Comparison of ENCODE assay signal across 15 cellular contexts in the genomic region with DNA sequence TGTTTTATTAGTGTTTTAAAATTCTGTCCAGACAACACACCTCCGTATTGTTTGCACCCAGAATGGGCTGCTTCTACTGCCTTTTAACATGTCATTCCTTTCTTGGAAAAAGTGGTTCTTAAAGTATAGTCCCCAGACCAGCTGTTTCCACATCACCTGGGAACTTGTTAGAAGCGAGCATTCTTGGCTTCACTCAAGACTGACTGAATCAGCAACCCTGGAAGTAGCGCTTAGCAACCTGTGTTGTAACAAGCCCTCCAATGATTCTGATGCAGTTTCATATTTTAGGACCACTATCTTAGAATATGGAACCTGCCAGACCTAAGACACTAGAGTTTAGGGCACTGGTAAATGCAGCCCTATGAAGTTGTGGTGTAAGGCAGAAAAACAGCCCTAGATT. TPM values are rescaled to one million over a fixed set of nuclear protein-coding genes. Genes with fewer than 3 reads are reported as not detected.
DNase-seq lines count a peak whose midpoint lies in the region; ATAC-seq, FAIRE-seq and TF ChIP-seq lines count a peak whose summit lies in the region.
"Had no signal": no experiment of that assay in that cellular context is flagged by ENCODE, and none has a peak within 500 bp of the region (broad histone marks: within the 10 kb centered on the region; RNA-seq: fewer than 3 reads in every experiment).

No MANE protein-coding gene starts in this region.

- H3K9me1 ChIP-seq in IMR-90 (ENCODE audit: insufficient read depth, low read length) (no peaks in the 10 kb centered on the region), keratinocyte (ENCODE audit: control insufficient read depth, extremely low read depth, insufficient read depth, low read length) (no peaks in the 10 kb centered on the region)

- SMC1A ChIA-PET in GM12878 (lab: Charles Lee; ENCODE audit: uncharacterized antibody, unreplicated experiment): interaction anchor here (1.0 to 1.3 kb wide), 2 partner anchors 8 to 11 kb away, joined by 3 to 4 read pairs; no protein-coding TSS in a partner anchor

- no peak overlapping the region for H2AK9ac ChIP-seq in IMR-90 (replicated peaks; ENCODE audit: low read depth, low read length, poor library complexity)

- no peak overlapping the region for H4K91ac ChIP-seq in IMR-90 (ENCODE audit: insufficient read depth, low read depth, low read length)

- H4K8ac ChIP-seq in IMR-90 (ENCODE audit: low read depth in 2 of 2, low read length in 2 of 2): no peak overlapping the region

- POLR2A ChIA-PET in IMR-90 (lab: Charles Lee; ENCODE audit: unreplicated experiment): no interaction called here
- POLR2A ChIA-PET in GM12878 (lab: Charles Lee): no interaction called here

- TF ChIP-seq RAD21 in IMR-90 (IDR thresholded peaks at IDR 0.05; ENCODE audit: low read length) (no peak), GM12878 (IDR thresholded peaks at IDR 0.05; ENCODE audit: insufficient read depth, low read depth, low read length) (no peak)

- H3K27me3 ChIP-seq in GM23248 (replicated peaks; ENCODE audit: insufficient read depth) (peaks cover 47% of the 10 kb centered on the region), IMR-90 (ENCODE audit: control insufficient read depth, insufficient read depth, low read length) (peaks cover 47% of the 10 kb centered on the region), GM12878 (replicated peaks in 1 of 2; ENCODE audit: control insufficient read depth in 2 of 2, insufficient read depth in 2 of 2, low read length in 1 of 2) (no peaks in the 10 kb centered on the region), keratinocyte (ENCODE audit: control insufficient read depth, extremely low read depth, insufficient read depth, low read length) (peaks cover 23% of the 10 kb centered on the region)

- H3K79me2 ChIP-seq in GM23248 (ENCODE audit: insufficient read depth): no peaks in the 10 kb centered on the region
- no peaks in the 10 kb centered on the region for H3K79me2 ChIP-seq in GM12878 (ENCODE audit: control insufficient read depth, insufficient read depth, low read length)
- no peaks in the 10 kb centered on the region for H3K79me2 ChIP-seq in keratinocyte (ENCODE audit: control insufficient read depth, insufficient read depth, low read length)

- H3K79me1 ChIP-seq in IMR-90 (ENCODE audit: low read depth in 1 of 2, low read length in 2 of 2): no peaks in the 10 kb centered on the region

- BruUV-seq in IMR-90 (replicated peaks; lab: Mats Ljungman, UMichigan) (no TSS peak), GM12878 (replicated peaks; lab: Mats Ljungman, UMichigan) (no TSS peak)

- no peak overlapping the region for H4K5ac ChIP-seq in IMR-90 (ENCODE audit: low read depth, low read length)

- intact Hi-C loops in IMR-90 (cut with micrococcal nuclease) (no loop called here), GM12878 (cut with micrococcal nuclease; ENCODE audit: unreplicated experiment) (no loop called here)

- H2BK5ac ChIP-seq in IMR-90 (ENCODE audit: low read depth, low read length, poor library complexity, severe bottlenecking): no peak overlapping the region

- H3K4me2 ChIP-seq in GM23248 (ENCODE audit: unreplicated experiment): no peak overlapping the region
- H3K4me2 ChIP-seq in IMR-90 (ENCODE audit: low read depth, low read length): no peak overlapping the region
- no peak overlapping the region for H3K4me2 ChIP-seq in GM12878 (ENCODE audit: control insufficient read depth, insufficient read depth)
- no peak overlapping the region for H3K4me2 ChIP-seq in keratinocyte (ENCODE audit: control insufficient read depth, extremely low read depth, insufficient read depth, low read depth, low read length)

- ATAC-seq in IMR-90 (ENCODE audit: low read depth): no peak
- ATAC-seq in GM12878: no peak
- ATAC-seq: CD8-positive, alpha-beta T cell had no signal

- H2AFZ ChIP-seq in GM23248 (no peak overlapping the region), IMR-90 (replicated peaks; ENCODE audit: low read length, poor library complexity) (no peak overlapping the region), GM12878 (ENCODE audit: control insufficient read depth, low read depth, low read length) (no peak overlapping the region), keratinocyte (ENCODE audit: control insufficient read depth, low read length) (no peak overlapping the region)

- H3K23ac ChIP-seq in IMR-90 (ENCODE audit: low read depth, low read length): no peak overlapping the region

- dilution Hi-C loops in IMR-90 (cut with HindIII; ENCODE audit: low sequenced_read_pairs, unreplicated experiment) (no loop called here), keratinocyte (cut with MboI; ENCODE audit: extremely low pct_ligation_motif_present, low sequenced_read_pairs) (no loop called here)

- TF ChIP-seq CTCF in IMR-90 (conservative IDR thresholded peaks at IDR 0.05; ENCODE audit: low read depth, low read length) (no peak), GM12878 (IDR thresholded peaks at IDR 0.05 in 2 of 3, conservative IDR thresholded peaks at IDR 0.05 in 1 of 3; ENCODE audit: control insufficient read depth in 2 of 3, extremely low read depth in 1 of 3, insufficient read depth in 1 of 3, low read depth in 3 of 3, low read length in 3 of 3) (no peak), keratinocyte (optimal IDR thresholded peaks at IDR 0.05 in 1 of 3, IDR thresholded peaks at IDR 0.05 in 1 of 3, conservative IDR thresholded peaks at IDR 0.05 in 1 of 3; ENCODE audit: extremely low read depth in 1 of 3, insufficient read depth in 2 of 3, low read length in 3 of 3) (no peak)

- DNase-seq in GM23248: peak; percentile 28
- peak; percentile 12 for DNase-seq in IMR-90
- no peak for DNase-seq in GM12878 (ENCODE audit: low read depth, low spot score)
- DNase-seq in keratinocyte (ENCODE audit: low read depth, low spot score): no peak
- no peak for DNase-seq in G401 (ENCODE audit: low spot score)
- no peak for DNase-seq in activated CD4-positive, CD25-positive, alpha-beta regulatory T cell treated with anti-CD3 and anti-CD28 coated beads, Interleukin-2, amount 50 U/mL, for 72 hours
- DNase-seq in SIG-M5 treated with dmso at 0.1 percent for 504 hours (lab: John Stamatoyannopoulos, UW; ENCODE audit: unreplicated experiment): no peak
- DNase-seq: CD8-positive, alpha-beta T cell; NCI-H1694; NCI-H446; NCI-H774; Peyer's patch; SHP77 treated with DMSO at 0.1 percent for 48 hours had no signal

- H3K4me3 ChIP-seq in GM23248: no peak overlapping the region
- H3K4me3 ChIP-seq in IMR-90 (ENCODE audit: insufficient read depth, low read depth, low read length): no peak overlapping the region
- H3K4me3 ChIP-seq in GM12878: no peak overlapping the region
- no peak overlapping the region for H3K4me3 ChIP-seq in keratinocyte (ENCODE audit: control insufficient read depth in 2 of 3, extremely low read depth in 1 of 3, insufficient read depth in 2 of 3, low read depth in 1 of 3, low read length in 3 of 3)
- H3K4me3 ChIP-seq: Peyer's patch had no signal

- no peak for TF ChIP-seq EP300 in GM12878 (IDR thresholded peaks at IDR 0.05; ENCODE audit: borderline replicate concordance in 1 of 2, control insufficient read depth in 1 of 2, low read depth in 2 of 2, low read length in 2 of 2)

- no peak overlapping the region for H3K56ac ChIP-seq in IMR-90 (ENCODE audit: extremely low read depth, insufficient read depth, low read length)

- H2BK15ac ChIP-seq in IMR-90 (ENCODE audit: low read depth, low read length): no peak overlapping the region

- RAD21 ChIA-PET in GM12878 (lab: Charles Lee; ENCODE audit: unreplicated experiment): no interaction called here

- no peak overlapping the region for H3K9ac ChIP-seq in GM23248
- H3K9ac ChIP-seq in IMR-90 (ENCODE audit: low read depth, low read length): no peak overlapping the region
- H3K9ac ChIP-seq in GM12878 (ENCODE audit: control insufficient read depth, insufficient read depth, low read length): no peak overlapping the region
- H3K9ac ChIP-seq in keratinocyte (ENCODE audit: control insufficient read depth, extremely low read depth, insufficient read depth, low read length): no peak overlapping the region

- no peaks in the 10 kb centered on the region for H3K9me2 ChIP-seq in GM23248 (ENCODE audit: insufficient read depth)

- H3F3A ChIP-seq in GM23248 (ENCODE audit: insufficient read depth): no peaks in the 10 kb centered on the region

- no peaks in the 10 kb centered on the region for H3K36me3 ChIP-seq in GM23248 (ENCODE audit: low read depth)
- no peaks in the 10 kb centered on the region for H3K36me3 ChIP-seq in IMR-90 (ENCODE audit: control insufficient read depth, insufficient read depth, low read length)
- H3K36me3 ChIP-seq in GM12878 (ENCODE audit: control insufficient read depth in 2 of 2, insufficient read depth in 2 of 2, low read length in 1 of 2): no peaks in the 10 kb centered on the region
- no peaks in the 10 kb centered on the region for H3K36me3 ChIP-seq in keratinocyte (ENCODE audit: control insufficient read depth in 2 of 2, extremely low read depth in 1 of 2, insufficient read depth in 2 of 2, low read length in 2 of 2)
- H3K36me3 ChIP-seq: Peyer's patch had no signal

- in situ Hi-C loops in GM23248 (cut with MboI) (no loop called here), IMR-90 (cut with MboI; ENCODE audit: low sequenced_read_pairs) (no loop called here), GM12878 (cut with MboI) (no loop called here), G401 (cut with HindIII; ENCODE audit: low sequenced_read_pairs) (no loop called here)

- TF ChIP-seq POLR2A in IMR-90 (IDR thresholded peaks at IDR 0.05; ENCODE audit: low read depth, low read length) (no peak), GM12878 (IDR thresholded peaks at IDR 0.05; ENCODE audit: low read depth, low read length) (no peak)

- H4K20me1 ChIP-seq in GM23248 (ENCODE audit: insufficient read depth): no peaks in the 10 kb centered on the region
- no peaks in the 10 kb centered on the region for H4K20me1 ChIP-seq in IMR-90 (ENCODE audit: insufficient read depth, low read length)
- H4K20me1 ChIP-seq in GM12878 (ENCODE audit: control insufficient read depth, insufficient read depth): no peaks in the 10 kb centered on the region
- H4K20me1 ChIP-seq in keratinocyte (ENCODE audit: control insufficient read depth, extremely low read depth, insufficient read depth, low read length): no peaks in the 10 kb centered on the region

- H3K14ac ChIP-seq in IMR-90 (replicated peaks; ENCODE audit: low read depth, low read length): no peak overlapping the region

- FAIRE-seq in GM12878 (lab: Jason Lieb, UNC) (peak; percentile 38), keratinocyte (lab: Jason Lieb, UNC) (peak; percentile 13)
- FAIRE-seq: H54 had no signal

- no peak overlapping the region for H2AK5ac ChIP-seq in IMR-90 (ENCODE audit: low read depth, low read length)

- CTCF ChIA-PET in IMR-90 (lab: Yijun Ruan, JAX): no interaction called here
- CTCF ChIA-PET in GM12878 (lab: Yijun Ruan, JAX): interaction anchor here (0.8 kb wide), 1 partner anchor 62 kb away, joined by 4 read pairs; no protein-coding TSS in a partner anchor

- no peak overlapping the region for H3K4ac ChIP-seq in IMR-90 (ENCODE audit: low read depth, low read length)

- H3K9me3 ChIP-seq in GM23248 (ENCODE audit: low read depth) (no peaks in the 10 kb centered on the region), IMR-90 (ENCODE audit: control insufficient read depth, insufficient read depth, low read length) (no peaks in the 10 kb centered on the region), GM12878 (replicated peaks; ENCODE audit: control insufficient read depth, insufficient read depth, low read length) (no peaks in the 10 kb centered on the region; the same call in 2 of the 3 replicates), keratinocyte (ENCODE audit: control insufficient read depth, low read depth, low read length) (no peaks in the 10 kb centered on the region)
- H3K9me3 ChIP-seq: Peyer's patch had no signal

- H3K4me1 ChIP-seq in GM23248 (ENCODE audit: insufficient read depth): no peaks in the 10 kb centered on the region
- H3K4me1 ChIP-seq in IMR-90 (ENCODE audit: control insufficient read depth, insufficient read depth, low read length): no peaks in the 10 kb centered on the region
- peaks cover 8% of the 10 kb centered on the region for H3K4me1 ChIP-seq in GM12878 (ENCODE audit: control insufficient read depth, insufficient read depth, low read length)
- H3K4me1 ChIP-seq in keratinocyte (ENCODE audit: control insufficient read depth, extremely low read depth, insufficient read depth, low read length): no peaks in the 10 kb centered on the region
- H3K4me1 ChIP-seq: Peyer's patch had no signal

- WGBS in GM23248 (ENCODE audit: low coverage in 1 of 2, low lambda C conversion rate in 2 of 2, missing lambda C conversion rate in 2 of 2), 2 experiments: 45% methylated on average over 3 of the region's 3 CpGs
- 54% methylated on average over 2 of the region's 3 CpGs; no CpG with 5 or more reads in 1 of the 2 experiments for WGBS in IMR-90 (ENCODE audit: extremely low coverage in 2 of 2, insufficient read length in 1 of 2), 2 experiments
- 81% methylated on average over 3 of the region's 3 CpGs for WGBS in GM12878 (ENCODE audit: insufficient coverage, insufficient replicate concordance, low lambda C conversion rate, missing lambda C conversion rate)

- H2BK120ac ChIP-seq in IMR-90 (ENCODE audit: low read depth, low read length): no peak overlapping the region

- H2BK20ac ChIP-seq in IMR-90 (ENCODE audit: low read depth, low read length): no peak overlapping the region

- no peak overlapping the region for H3K27ac ChIP-seq in GM23248
- H3K27ac ChIP-seq in IMR-90 (ENCODE audit: insufficient read depth, low read length): no peak overlapping the region
- H3K27ac ChIP-seq in GM12878 (ENCODE audit: control insufficient read depth, insufficient read depth): no peak overlapping the region
- no peak overlapping the region for H3K27ac ChIP-seq in keratinocyte (ENCODE audit: control insufficient read depth, insufficient read depth, low read length)
- H3K27ac ChIP-seq: Peyer's patch had no signal

- no peak overlapping the region for H3K18ac ChIP-seq in IMR-90 (ENCODE audit: low read depth, low read length)

RNA-seq across cellular contexts. Expression of gene PPIE, which starts 6.0 kb away (rescaled TPM):
- total RNA-seq in GM23248 (2014; rRNA removed; shearing (Covaris generic)): 19.9 and 35.3 TPM in 2 replicates
- 63.4 and 68.0 TPM in 2 replicates for polyA plus RNA-seq in GM23248 (2016; fragmentation: Nextera tagmentation; extraction: Ambion mirVana)
- total RNA-seq in IMR-90 (2012; rRNA removed): 40.8 and 40.9 TPM in 2 replicates
- 61.6 and 68.1 TPM in 2 replicates for polyA plus RNA-seq in IMR-90 (2012; rRNA removed)
- 47.7 and 55.0 TPM in 2 replicates for polyA plus RNA-seq in IMR-90 (2012; cell fraction: cytosol; rRNA removed)
- 40.4 and 49.3 TPM in 2 replicates for polyA plus RNA-seq in IMR-90 (2012; cell fraction: nucleus; rRNA removed; ENCODE audit: low replicate concordance)
- 75.9 and 77.7 TPM in 2 replicates for total RNA-seq in GM12878 (2013; cell fraction: nucleolus; rRNA removed)
- total RNA-seq in GM12878 (2014; rRNA removed): 36.6 and 39.6 TPM in 2 replicates
- total RNA-seq in GM12878 (2014; rRNA removed; fragmentation: Illumina TruSeq; extraction: Trizol): 46.6 and 48.0 TPM in 2 replicates
- 46.5 and 48.1 TPM in 2 replicates for total RNA-seq in GM12878 (2021)
- polyA plus RNA-seq in GM12878 (2011; ENCODE audit: low read depth): 34.9 TPM
- 77.8 and 81.1 TPM in 2 replicates for polyA plus RNA-seq in GM12878 (2011; rRNA removed)
- polyA plus RNA-seq in GM12878 (2011; cell fraction: cytosol; rRNA removed): 75.3 and 89.8 TPM in 2 replicates
- polyA plus RNA-seq in GM12878 (2011; cell fraction: nucleus; rRNA removed): 111 and 126 TPM in 2 replicates
- 43.3 and 53.5 TPM in 2 replicates for polyA plus RNA-seq in GM12878 (2012)
- polyA plus RNA-seq in GM12878 (2014; fragmentation: Illumina TruSeq; extraction: Trizol): 53.4 and 58.7 TPM in 2 replicates
- 100 to 1,000 TPM; 130 to 163 TPM for polyA plus RNA-seq in GM12878 (2014; fragmentation: Nextera tagmentation; extraction: Ambion mirVana)
- polyA plus RNA-seq in GM12878 (2014; rRNA removed): 54.7 and 66.1 TPM in 2 replicates
- 10 to 100 TPM; 74.1 to 78.7 TPM for polyA plus RNA-seq in GM12878 (2016; fragmentation: Nextera tagmentation; extraction: Ambion mirVana)
- 46.6 and 47.5 TPM in 2 replicates for polyA minus RNA-seq in GM12878 (2011; rRNA and poly(A)+ RNA removed)
- 10.6 and 11.1 TPM in 2 replicates for polyA minus RNA-seq in GM12878 (2011; cell fraction: cytosol; rRNA and poly(A)+ RNA removed)
- polyA minus RNA-seq in GM12878 (2011; cell fraction: nucleus; rRNA and poly(A)+ RNA removed): 40.1 and 44.9 TPM in 2 replicates
- polyA plus RNA-seq in keratinocyte: 60.6 to 66.4 TPM (median 60.6 TPM) in 3 replicates
- 48.8 TPM for polyA plus RNA-seq in keratinocyte (2011; ENCODE audit: low read depth)
- 44.6 and 60.6 TPM in 2 replicates for polyA plus RNA-seq in keratinocyte (2011; cell fraction: cytosol; rRNA removed)
- polyA plus RNA-seq in keratinocyte (2011; cell fraction: nucleus; rRNA removed): 35.4 and 38.6 TPM in 2 replicates
- 47.0 and 50.2 TPM in 2 replicates for polyA plus RNA-seq in keratinocyte (2012; ENCODE audit: low replicate concordance)
- 15.3 to 32.9 TPM (median 32.9 TPM) in 3 replicates for polyA minus RNA-seq in keratinocyte
- polyA minus RNA-seq in keratinocyte (2011; cell fraction: cytosol; rRNA and poly(A)+ RNA removed): 14.2 TPM
- polyA minus RNA-seq in keratinocyte (2011; cell fraction: nucleus; rRNA and poly(A)+ RNA removed): 7.5 and 11.7 TPM in 2 replicates
- total RNA-seq in G401 (2014; rRNA removed; shearing (Covaris generic)): 80.4 and 86.0 TPM in 2 replicates

RNA-seq across cellular contexts. Expression of gene OXCT2, which starts 38.4 kb away (rescaled TPM):
- 0.89 and 3.5 TPM in 2 replicates for total RNA-seq in GM23248 (2014; rRNA removed; shearing (Covaris generic))
- polyA plus RNA-seq in GM23248 (2016; fragmentation: Nextera tagmentation; extraction: Ambion mirVana) (0.37 and 0.69 TPM in 2 replicates), IMR-90 (2012; rRNA removed) (0.22 and 0.30 TPM in 2 replicates), GM12878 (2011; rRNA removed) (0.29 and 0.39 TPM in 2 replicates), GM12878 (2014; fragmentation: Illumina TruSeq; extraction: Trizol) (0.13 and 0.57 TPM in 2 replicates), GM12878 (2014; fragmentation: Nextera tagmentation; extraction: Ambion mirVana) (under 1 TPM; 0.06 to 0.31 TPM), GM12878 (2014; rRNA removed) (1.7 and 1.8 TPM in 2 replicates), GM12878 (2016; fragmentation: Nextera tagmentation; extraction: Ambion mirVana) (under 1 TPM; 0.40 to 0.60 TPM), keratinocyte (0.08 TPM in 1 of 3 replicates, not detected in the others)
- total RNA-seq in IMR-90 (2012; rRNA removed) (0.18 and 0.28 TPM in 2 replicates), GM12878 (2014; rRNA removed) (0.79 and 1.1 TPM in 2 replicates), GM12878 (2014; rRNA removed; fragmentation: Illumina TruSeq; extraction: Trizol) (0.69 and 1.0 TPM in 2 replicates), GM12878 (2021) (0.98 and 1.9 TPM in 2 replicates)
- polyA plus RNA-seq in IMR-90 (2012; cell fraction: cytosol; rRNA removed): 0.26 and 0.49 TPM in 2 replicates
- polyA plus RNA-seq in IMR-90 (2012; cell fraction: nucleus; rRNA removed; ENCODE audit: low replicate concordance): 0.44 and 0.53 TPM in 2 replicates
- 4.1 and 4.9 TPM in 2 replicates for total RNA-seq in GM12878 (2013; cell fraction: nucleolus; rRNA removed)
- polyA plus RNA-seq in GM12878 (2011; ENCODE audit: low read depth): 0.43 TPM
- polyA plus RNA-seq in GM12878 (2011; cell fraction: cytosol; rRNA removed): 0.39 and 0.53 TPM in 2 replicates
- polyA plus RNA-seq in GM12878 (2011; cell fraction: nucleus; rRNA removed): 1.9 and 2.1 TPM in 2 replicates
- polyA plus RNA-seq in GM12878 (2012): 0.53 and 0.81 TPM in 2 replicates
- polyA minus RNA-seq in GM12878 (2011; rRNA and poly(A)+ RNA removed): 0.44 and 0.72 TPM in 2 replicates
- polyA minus RNA-seq in GM12878 (2011; cell fraction: cytosol; rRNA and poly(A)+ RNA removed): not detected in 2 replicates
- 0.36 and 0.67 TPM in 2 replicates for polyA minus RNA-seq in GM12878 (2011; cell fraction: nucleus; rRNA and poly(A)+ RNA removed)
- polyA plus RNA-seq in keratinocyte (2011; ENCODE audit: low read depth): 0.66 TPM
- 0.04 and 0.05 TPM in 2 replicates for polyA plus RNA-seq in keratinocyte (2011; cell fraction: cytosol; rRNA removed)
- 0.22 and 0.37 TPM in 2 replicates for polyA plus RNA-seq in keratinocyte (2011; cell fraction: nucleus; rRNA removed)
- polyA plus RNA-seq in keratinocyte (2012; ENCODE audit: low replicate concordance): 0.09 TPM in 1 of 2 replicates, not detected in the other
- not detected in 3 replicates for polyA minus RNA-seq in keratinocyte
- polyA minus RNA-seq in keratinocyte (2011; cell fraction: cytosol; rRNA and poly(A)+ RNA removed): not detected
- not detected in 2 replicates for polyA minus RNA-seq in keratinocyte (2011; cell fraction: nucleus; rRNA and poly(A)+ RNA removed)
- total RNA-seq in G401 (2014; rRNA removed; shearing (Covaris generic)): not detected in 2 replicates

RNA-seq across cellular contexts. Expression of gene HPCAL4, which starts 41.5 kb away (rescaled TPM):
- total RNA-seq in GM23248 (2014; rRNA removed; shearing (Covaris generic)): not detected in 2 replicates
- polyA plus RNA-seq in GM23248 (2016; fragmentation: Nextera tagmentation; extraction: Ambion mirVana) (not detected in 2 replicates), IMR-90 (2012; rRNA removed) (0.02 TPM in 1 of 2 replicates, not detected in the other), GM12878 (2011; rRNA removed) (0.07 and 0.18 TPM in 2 replicates), GM12878 (2014; fragmentation: Illumina TruSeq; extraction: Trizol) (0.06 and 0.13 TPM in 2 replicates), GM12878 (2014; fragmentation: Nextera tagmentation; extraction: Ambion mirVana) (not detected), GM12878 (2014; rRNA removed) (0.08 TPM in 1 of 2 replicates, not detected in the other), GM12878 (2016; fragmentation: Nextera tagmentation; extraction: Ambion mirVana) (not detected), keratinocyte (not detected in 3 replicates)
- total RNA-seq in IMR-90 (2012; rRNA removed) (not detected in 2 replicates), GM12878 (2014; rRNA removed) (0.06 TPM in 1 of 2 replicates, not detected in the other), GM12878 (2014; rRNA removed; fragmentation: Illumina TruSeq; extraction: Trizol) (0.05 TPM in 1 of 2 replicates, not detected in the other), GM12878 (2021) (0.05 and 0.16 TPM in 2 replicates)
- polyA plus RNA-seq in IMR-90 (2012; cell fraction: cytosol; rRNA removed): not detected in 2 replicates
- not detected in 2 replicates for polyA plus RNA-seq in IMR-90 (2012; cell fraction: nucleus; rRNA removed; ENCODE audit: low replicate concordance)
- not detected in 2 replicates for total RNA-seq in GM12878 (2013; cell fraction: nucleolus; rRNA removed)
- polyA plus RNA-seq in GM12878 (2011; ENCODE audit: low read depth): not detected
- 0.08 and 0.16 TPM in 2 replicates for polyA plus RNA-seq in GM12878 (2011; cell fraction: cytosol; rRNA removed)
- polyA plus RNA-seq in GM12878 (2011; cell fraction: nucleus; rRNA removed): 0.10 and 0.22 TPM in 2 replicates
- polyA plus RNA-seq in GM12878 (2012): 0.06 and 0.07 TPM in 2 replicates
- polyA minus RNA-seq in GM12878 (2011; rRNA and poly(A)+ RNA removed): 0.05 and 0.29 TPM in 2 replicates
- polyA minus RNA-seq in GM12878 (2011; cell fraction: cytosol; rRNA and poly(A)+ RNA removed): not detected in 2 replicates
- polyA minus RNA-seq in GM12878 (2011; cell fraction: nucleus; rRNA and poly(A)+ RNA removed): 0.12 TPM in 1 of 2 replicates, not detected in the other
- not detected for polyA plus RNA-seq in keratinocyte (2011; ENCODE audit: low read depth)
- polyA plus RNA-seq in keratinocyte (2011; cell fraction: cytosol; rRNA removed): not detected in 2 replicates
- polyA plus RNA-seq in keratinocyte (2011; cell fraction: nucleus; rRNA removed): not detected in 2 replicates
- not detected in 2 replicates for polyA plus RNA-seq in keratinocyte (2012; ENCODE audit: low replicate concordance)
- not detected in 3 replicates for polyA minus RNA-seq in keratinocyte
- not detected for polyA minus RNA-seq in keratinocyte (2011; cell fraction: cytosol; rRNA and poly(A)+ RNA removed)
- not detected in 2 replicates for polyA minus RNA-seq in keratinocyte (2011; cell fraction: nucleus; rRNA and poly(A)+ RNA removed)
- 0.62 and 1.9 TPM in 2 replicates for total RNA-seq in G401 (2014; rRNA removed; shearing (Covaris generic))
- polyA plus RNA-seq: BJ had no signal

RNA-seq across cellular contexts. Expression of gene BMP8B, which starts 55.9 kb away (rescaled TPM):
- total RNA-seq in GM23248 (2014; rRNA removed; shearing (Covaris generic)): not detected in 2 replicates
- polyA plus RNA-seq in GM23248 (2016; fragmentation: Nextera tagmentation; extraction: Ambion mirVana) (not detected in 2 replicates), IMR-90 (2012; rRNA removed) (0.03 TPM in 1 of 2 replicates, not detected in the other), GM12878 (2011; rRNA removed) (0.55 and 0.56 TPM in 2 replicates), GM12878 (2014; fragmentation: Illumina TruSeq; extraction: Trizol) (1.00 and 1.0 TPM in 2 replicates), GM12878 (2014; fragmentation: Nextera tagmentation; extraction: Ambion mirVana) (under 1 TPM; 0.23 to 0.37 TPM), GM12878 (2014; rRNA removed) (1.00 and 1.0 TPM in 2 replicates), GM12878 (2016; fragmentation: Nextera tagmentation; extraction: Ambion mirVana) (under 1 TPM; 0.09 to 0.23 TPM), keratinocyte (0.03 to 0.04 TPM in 2 of 3 replicates, not detected in the other)
- total RNA-seq in IMR-90 (2012; rRNA removed) (not detected in 2 replicates), GM12878 (2014; rRNA removed) (0.71 and 1.2 TPM in 2 replicates), GM12878 (2014; rRNA removed; fragmentation: Illumina TruSeq; extraction: Trizol) (0.37 and 0.49 TPM in 2 replicates), GM12878 (2021) (1.2 TPM in 2 replicates)
- polyA plus RNA-seq in IMR-90 (2012; cell fraction: cytosol; rRNA removed): not detected in 2 replicates
- polyA plus RNA-seq in IMR-90 (2012; cell fraction: nucleus; rRNA removed; ENCODE audit: low replicate concordance): not detected in 2 replicates
- total RNA-seq in GM12878 (2013; cell fraction: nucleolus; rRNA removed): 1.2 and 2.0 TPM in 2 replicates
- 0.71 TPM for polyA plus RNA-seq in GM12878 (2011; ENCODE audit: low read depth)
- 0.62 and 0.76 TPM in 2 replicates for polyA plus RNA-seq in GM12878 (2011; cell fraction: cytosol; rRNA removed)
- polyA plus RNA-seq in GM12878 (2011; cell fraction: nucleus; rRNA removed): 0.96 and 1.1 TPM in 2 replicates
- 1.0 and 1.3 TPM in 2 replicates for polyA plus RNA-seq in GM12878 (2012)
- polyA minus RNA-seq in GM12878 (2011; rRNA and poly(A)+ RNA removed): 0.88 and 1.1 TPM in 2 replicates
- 0.53 TPM in 1 of 2 replicates, not detected in the other for polyA minus RNA-seq in GM12878 (2011; cell fraction: cytosol; rRNA and poly(A)+ RNA removed)
- 0.12 and 0.48 TPM in 2 replicates for polyA minus RNA-seq in GM12878 (2011; cell fraction: nucleus; rRNA and poly(A)+ RNA removed)
- 0.07 TPM for polyA plus RNA-seq in keratinocyte (2011; ENCODE audit: low read depth)
- not detected in 2 replicates for polyA plus RNA-seq in keratinocyte (2011; cell fraction: cytosol; rRNA removed)
- 0.03 TPM in 1 of 2 replicates, not detected in the other for polyA plus RNA-seq in keratinocyte (2011; cell fraction: nucleus; rRNA removed)
- 0.02 and 0.27 TPM in 2 replicates for polyA plus RNA-seq in keratinocyte (2012; ENCODE audit: low replicate concordance)
- polyA minus RNA-seq in keratinocyte: not detected in 3 replicates
- polyA minus RNA-seq in keratinocyte (2011; cell fraction: cytosol; rRNA and poly(A)+ RNA removed): not detected
- not detected in 2 replicates for polyA minus RNA-seq in keratinocyte (2011; cell fraction: nucleus; rRNA and poly(A)+ RNA removed)
- total RNA-seq in G401 (2014; rRNA removed; shearing (Covaris generic)): 1.4 and 1.8 TPM in 2 replicates

Comparison
In these comparisons a context has a peak if more than half of its experiments do, and no peak if none do; other contexts are left out.
1. DNase-seq: peak in GM23248 (single experiment) and IMR-90 (single experiment); none in GM12878 (single experiment), keratinocyte (single experiment), G401 (single experiment), activated CD4-positive, CD25-positive, alpha-beta regulatory T cell treated with anti-CD3 and anti-CD28 coated beads, Interleukin-2, amount 50 U/mL, for 72 hours (single experiment) and SIG-M5 treated with dmso at 0.1 percent for 504 hours (single experiment).